ENCODE assay signal across 1 cellular context in the genomic region with DNA sequence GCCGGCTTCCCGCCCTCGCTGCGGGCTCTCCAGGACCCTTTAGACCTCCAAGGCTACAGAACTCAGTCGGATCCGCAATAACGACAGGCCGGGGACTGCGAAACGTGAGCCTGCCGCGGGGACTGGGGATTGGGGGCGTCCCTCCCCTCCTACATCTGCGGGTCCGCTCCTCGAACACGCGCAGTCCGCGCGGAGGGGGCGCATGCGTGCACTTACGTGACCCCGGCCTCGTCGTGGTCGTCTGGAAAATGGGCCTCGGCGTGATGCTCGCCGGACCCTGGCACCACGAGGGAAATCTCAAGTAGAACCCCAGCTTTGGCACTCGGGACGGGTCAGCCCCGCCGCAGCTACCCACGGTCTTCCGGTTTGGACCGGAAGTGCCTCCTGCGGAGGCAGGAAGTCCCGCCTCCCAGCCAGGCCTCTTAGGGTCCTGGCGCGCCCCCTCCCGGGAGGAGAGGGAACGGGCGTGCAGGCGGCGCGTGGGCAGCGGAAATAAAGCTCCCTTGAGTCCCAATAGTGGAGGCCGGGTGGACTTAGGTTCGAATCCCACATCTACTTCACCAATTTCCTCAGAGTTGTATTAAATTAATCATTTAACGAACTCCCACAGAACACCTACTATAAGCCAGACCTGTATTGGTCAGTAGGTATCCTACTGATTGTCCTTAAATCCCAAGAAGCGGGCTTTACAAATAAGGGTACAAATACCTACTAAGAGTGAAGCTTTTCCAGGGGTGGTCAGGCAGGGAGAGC.
A peak's percentile ranks its signal among the peaks of the same experiment; 100 is the strongest.
TF ChIP-seq lines count a peak whose summit lies in the region.

A gene with protein sequence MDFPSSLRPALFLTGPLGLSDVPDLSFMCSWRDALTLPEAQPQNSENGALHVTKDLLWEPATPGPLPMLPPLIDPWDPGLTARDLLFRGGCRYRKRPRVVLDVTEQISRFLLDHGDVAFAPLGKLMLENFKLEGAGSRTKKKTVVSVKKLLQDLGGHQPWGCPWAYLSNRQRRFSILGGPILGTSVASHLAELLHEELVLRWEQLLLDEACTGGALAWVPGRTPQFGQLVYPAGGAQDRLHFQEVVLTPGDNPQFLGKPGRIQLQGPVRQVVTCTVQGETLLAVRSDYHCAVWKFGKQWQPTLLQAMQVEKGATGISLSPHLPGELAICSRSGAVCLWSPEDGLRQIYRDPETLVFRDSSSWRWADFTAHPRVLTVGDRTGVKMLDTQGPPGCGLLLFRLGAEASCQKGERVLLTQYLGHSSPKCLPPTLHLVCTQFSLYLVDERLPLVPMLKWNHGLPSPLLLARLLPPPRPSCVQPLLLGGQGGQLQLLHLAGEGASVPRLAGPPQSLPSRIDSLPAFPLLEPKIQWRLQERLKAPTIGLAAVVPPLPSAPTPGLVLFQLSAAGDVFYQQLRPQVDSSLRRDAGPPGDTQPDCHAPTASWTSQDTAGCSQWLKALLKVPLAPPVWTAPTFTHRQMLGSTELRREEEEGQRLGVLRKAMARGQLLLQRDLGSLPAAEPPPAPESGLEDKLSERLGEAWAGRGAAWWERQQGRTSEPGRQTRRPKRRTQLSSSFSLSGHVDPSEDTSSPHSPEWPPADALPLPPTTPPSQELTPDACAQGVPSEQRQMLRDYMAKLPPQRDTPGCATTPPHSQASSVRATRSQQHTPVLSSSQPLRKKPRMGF (minus strand): TSS at position 373 of the 753 bp plus-strand sequence. CDS start 2,069 bp downstream, outside the sequence.

TF ChIP-seq in HepG2, 621 proteins besides CTCF, POLR2A, EP300 and RAD21 (continued from another document):
- peak; percentile 77 for TF ChIP-seq RCOR2 (CRISPR knock-in tag; IDR thresholded peaks at IDR 0.05)
- TF ChIP-seq KLF13 (CRISPR knock-in tag; IDR thresholded peaks at IDR 0.05): no peak
- 0 out of 2 replicates have a peak, but pooled peaks have one; percentile 30 for TF ChIP-seq SIX1 (CRISPR knock-in tag; IDR thresholded peaks at IDR 0.05; ENCODE audit: borderline replicate concordance)
- TF ChIP-seq MTF1 (CRISPR knock-in tag; IDR thresholded peaks at IDR 0.05): 0 out of 2 replicates have a peak, but pooled peaks have one; percentile 24
- TF ChIP-seq MIER3 (CRISPR knock-in tag; IDR thresholded peaks at IDR 0.05; ENCODE audit: borderline replicate concordance): peak; percentile 83; the same call in 1 of the 2 replicates
- no peak for TF ChIP-seq ZNF33A (CRISPR knock-in tag; IDR thresholded peaks at IDR 0.05; ENCODE audit: borderline replicate concordance)
- peak; percentile 62; the same call in 1 of the 2 replicates for TF ChIP-seq GATAD2A (CRISPR knock-in tag; IDR thresholded peaks at IDR 0.05)
- peak; percentile 49; the same call in 1 of the 2 replicates for TF ChIP-seq TEAD2 (CRISPR knock-in tag; IDR thresholded peaks at IDR 0.05)
- TF ChIP-seq MZF1 (CRISPR knock-in tag; IDR thresholded peaks at IDR 0.05; ENCODE audit: borderline replicate concordance): no peak
- TF ChIP-seq ZNF552 (CRISPR knock-in tag; IDR thresholded peaks at IDR 0.05; ENCODE audit: borderline replicate concordance): no peak
- no peak for TF ChIP-seq ZSCAN22 (CRISPR knock-in tag; IDR thresholded peaks at IDR 0.05)
- TF ChIP-seq RFXAP (CRISPR knock-in tag; IDR thresholded peaks at IDR 0.05; ENCODE audit: borderline replicate concordance): peak; percentile 82; the same call in 1 of the 2 replicates
- TF ChIP-seq, protein P1, sequence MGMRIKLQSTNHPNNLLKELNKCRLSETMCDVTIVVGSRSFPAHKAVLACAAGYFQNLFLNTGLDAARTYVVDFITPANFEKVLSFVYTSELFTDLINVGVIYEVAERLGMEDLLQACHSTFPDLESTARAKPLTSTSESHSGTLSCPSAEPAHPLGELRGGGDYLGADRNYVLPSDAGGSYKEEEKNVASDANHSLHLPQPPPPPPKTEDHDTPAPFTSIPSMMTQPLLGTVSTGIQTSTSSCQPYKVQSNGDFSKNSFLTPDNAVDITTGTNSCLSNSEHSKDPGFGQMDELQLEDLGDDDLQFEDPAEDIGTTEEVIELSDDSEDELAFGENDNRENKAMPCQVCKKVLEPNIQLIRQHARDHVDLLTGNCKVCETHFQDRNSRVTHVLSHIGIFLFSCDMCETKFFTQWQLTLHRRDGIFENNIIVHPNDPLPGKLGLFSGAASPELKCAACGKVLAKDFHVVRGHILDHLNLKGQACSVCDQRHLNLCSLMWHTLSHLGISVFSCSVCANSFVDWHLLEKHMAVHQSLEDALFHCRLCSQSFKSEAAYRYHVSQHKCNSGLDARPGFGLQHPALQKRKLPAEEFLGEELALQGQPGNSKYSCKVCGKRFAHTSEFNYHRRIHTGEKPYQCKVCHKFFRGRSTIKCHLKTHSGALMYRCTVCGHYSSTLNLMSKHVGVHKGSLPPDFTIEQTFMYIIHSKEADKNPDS (CRISPR knock-in tag; IDR thresholded peaks at IDR 0.05): 0 out of 2 replicates have a peak, but pooled peaks have one; percentile 49
- TF ChIP-seq ZNF557 (CRISPR knock-in tag; IDR thresholded peaks at IDR 0.05): no peak
- TF ChIP-seq HMG20A (CRISPR knock-in tag; IDR thresholded peaks at IDR 0.05; ENCODE audit: borderline replicate concordance): peak; percentile 10; the same call in 1 of the 2 replicates
- peak; percentile 25; the same call in 1 of the 2 replicates for TF ChIP-seq SMC3 (IDR thresholded peaks at IDR 0.05; ENCODE audit: low read length)
- no peak; the same call in 1 of the 2 replicates for TF ChIP-seq ARHGAP35 (CRISPR knock-in tag; IDR thresholded peaks at IDR 0.05; ENCODE audit: borderline replicate concordance)
- TF ChIP-seq, protein P2, sequence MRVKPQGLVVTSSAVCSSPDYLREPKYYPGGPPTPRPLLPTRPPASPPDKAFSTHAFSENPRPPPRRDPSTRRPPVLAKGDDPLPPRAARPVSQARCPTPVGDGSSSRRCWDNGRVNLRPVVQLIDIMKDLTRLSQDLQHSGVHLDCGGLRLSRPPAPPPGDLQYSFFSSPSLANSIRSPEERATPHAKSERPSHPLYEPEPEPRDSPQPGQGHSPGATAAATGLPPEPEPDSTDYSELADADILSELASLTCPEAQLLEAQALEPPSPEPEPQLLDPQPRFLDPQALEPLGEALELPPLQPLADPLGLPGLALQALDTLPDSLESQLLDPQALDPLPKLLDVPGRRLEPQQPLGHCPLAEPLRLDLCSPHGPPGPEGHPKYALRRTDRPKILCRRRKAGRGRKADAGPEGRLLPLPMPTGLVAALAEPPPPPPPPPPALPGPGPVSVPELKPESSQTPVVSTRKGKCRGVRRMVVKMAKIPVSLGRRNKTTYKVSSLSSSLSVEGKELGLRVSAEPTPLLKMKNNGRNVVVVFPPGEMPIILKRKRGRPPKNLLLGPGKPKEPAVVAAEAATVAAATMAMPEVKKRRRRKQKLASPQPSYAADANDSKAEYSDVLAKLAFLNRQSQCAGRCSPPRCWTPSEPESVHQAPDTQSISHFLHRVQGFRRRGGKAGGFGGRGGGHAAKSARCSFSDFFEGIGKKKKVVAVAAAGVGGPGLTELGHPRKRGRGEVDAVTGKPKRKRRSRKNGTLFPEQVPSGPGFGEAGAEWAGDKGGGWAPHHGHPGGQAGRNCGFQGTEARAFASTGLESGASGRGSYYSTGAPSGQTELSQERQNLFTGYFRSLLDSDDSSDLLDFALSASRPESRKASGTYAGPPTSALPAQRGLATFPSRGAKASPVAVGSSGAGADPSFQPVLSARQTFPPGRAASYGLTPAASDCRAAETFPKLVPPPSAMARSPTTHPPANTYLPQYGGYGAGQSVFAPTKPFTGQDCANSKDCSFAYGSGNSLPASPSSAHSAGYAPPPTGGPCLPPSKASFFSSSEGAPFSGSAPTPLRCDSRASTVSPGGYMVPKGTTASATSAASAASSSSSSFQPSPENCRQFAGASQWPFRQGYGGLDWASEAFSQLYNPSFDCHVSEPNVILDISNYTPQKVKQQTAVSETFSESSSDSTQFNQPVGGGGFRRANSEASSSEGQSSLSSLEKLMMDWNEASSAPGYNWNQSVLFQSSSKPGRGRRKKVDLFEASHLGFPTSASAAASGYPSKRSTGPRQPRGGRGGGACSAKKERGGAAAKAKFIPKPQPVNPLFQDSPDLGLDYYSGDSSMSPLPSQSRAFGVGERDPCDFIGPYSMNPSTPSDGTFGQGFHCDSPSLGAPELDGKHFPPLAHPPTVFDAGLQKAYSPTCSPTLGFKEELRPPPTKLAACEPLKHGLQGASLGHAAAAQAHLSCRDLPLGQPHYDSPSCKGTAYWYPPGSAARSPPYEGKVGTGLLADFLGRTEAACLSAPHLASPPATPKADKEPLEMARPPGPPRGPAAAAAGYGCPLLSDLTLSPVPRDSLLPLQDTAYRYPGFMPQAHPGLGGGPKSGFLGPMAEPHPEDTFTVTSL (CRISPR knock-in tag; IDR thresholded peaks at IDR 0.05; ENCODE audit: borderline replicate concordance): no peak
- no peak for TF ChIP-seq ZNF30 (CRISPR knock-in tag; IDR thresholded peaks at IDR 0.05)
- no peak for TF ChIP-seq PAWR (CRISPR knock-in tag; IDR thresholded peaks at IDR 0.05; ENCODE audit: borderline replicate concordance)
- TF ChIP-seq ZNF235 (CRISPR knock-in tag; IDR thresholded peaks at IDR 0.05; ENCODE audit: borderline replicate concordance): peak; percentile 67; the same call in 1 of the 2 replicates
- TF ChIP-seq ZNF558 (CRISPR knock-in tag; IDR thresholded peaks at IDR 0.05; ENCODE audit: borderline replicate concordance): peak; percentile 93; the same call in 1 of the 2 replicates
- no peak for TF ChIP-seq MAFF (IDR thresholded peaks at IDR 0.05; ENCODE audit: low read depth, low read length)
TF ChIP-seq in HepG2: peak in this region for 343.
